Comparison of ENCODE assay signal across 20 cellular contexts in genomic region chr2:65079017-65079416, GRCh38.
"Had no signal": no experiment of that assay in that cellular context is flagged by ENCODE, and none has a peak within 500 bp of the region (broad histone marks: within the 10 kb centered on the region; RNA-seq: fewer than 3 reads in every experiment).

No MANE protein-coding gene starts in this region.

- DNase-seq: activated CD4-positive, alpha-beta T cell treated with anti-CD3 and anti-CD28 coated beads, Interleukin-2, amount 10 ng/mL, durations not matched to agents 7 days and 5 days; activated CD4-positive, CD25-positive, alpha-beta regulatory T cell treated with anti-CD3 and anti-CD28 coated beads, Interleukin-2, amount 50 U/mL, for 72 hours; activated CD8-positive, alpha-beta T cell treated with anti-CD3 and anti-CD28 coated beads for 36 hours; aorta; brain microvascular endothelial cell; caudate nucleus; effector memory CD4-positive, alpha-beta T cell; foreskin melanocyte; kidney; lower lobe of right lung; naive thymus-derived CD8-positive, alpha-beta T cell; retina; spleen; stimulated activated CD4-positive, alpha-beta T cell treated with anti-CD3 and anti-CD28 coated beads, Interleukin-4, amount 100 ng/mL, for 1 hour; stimulated activated naive CD8-positive, alpha-beta T cell treated with anti-CD3 and anti-CD28 coated beads, Interleukin-15, Interleukin-2, amounts not matched to agents 100 U/mL and 50 U/mL, for 24 hours; WERI-Rb-1 had no signal

- H3K9me3 Mint-ChIP-seq: activated CD4-positive, alpha-beta T cell treated with anti-CD3 and anti-CD28 coated beads, Interleukin-2, amount 10 ng/mL, durations not matched to agents 7 days and 5 days; activated CD8-positive, alpha-beta T cell treated with anti-CD3 and anti-CD28 coated beads for 36 hours; activated naive CD4-positive, alpha-beta T cell treated with anti-CD3 and anti-CD28 coated beads, Interleukin-2, amount 50 U/mL, for 72 hours; activated T-helper 17 cell treated with anti-CD3 and anti-CD28 coated beads, Interleukin-2, amount 50 U/mL, for 72 hours; naive thymus-derived CD8-positive, alpha-beta T cell had no signal

- H3K27ac ChIP-seq: brain microvascular endothelial cell, lower lobe of right lung, spleen, WERI-Rb-1 had no signal

- H3K4me3 ChIP-seq: lower lobe of right lung, spleen had no signal

- ATAC-seq: activated CD8-positive, alpha-beta T cell treated with anti-CD3 and anti-CD28 coated beads for 36 hours; activated naive CD4-positive, alpha-beta T cell treated with anti-CD3 and anti-CD28 coated beads, Interleukin-2, amount 50 U/mL, for 72 hours; activated T-helper 17 cell treated with anti-CD3 and anti-CD28 coated beads, Interleukin-2, amount 50 U/mL, for 72 hours; esophagus mucosa; lower lobe of right lung; naive thymus-derived CD8-positive, alpha-beta T cell; stimulated activated naive CD8-positive, alpha-beta T cell treated with anti-CD3 and anti-CD28 coated beads, Interleukin-15, Interleukin-2, amounts not matched to agents 100 U/mL and 50 U/mL, for 24 hours had no signal

- H3K27me3 Mint-ChIP-seq: activated CD4-positive, alpha-beta T cell treated with anti-CD3 and anti-CD28 coated beads, Interleukin-2, amount 10 ng/mL, durations not matched to agents 7 days and 5 days; activated CD8-positive, alpha-beta T cell treated with anti-CD3 and anti-CD28 coated beads for 36 hours; activated T-helper 17 cell treated with anti-CD3 and anti-CD28 coated beads, Interleukin-2, amount 50 U/mL, for 72 hours; naive thymus-derived CD8-positive, alpha-beta T cell; progenitor cell of endocrine pancreas had no signal

- H3K4me1 Mint-ChIP-seq: activated T-helper 17 cell treated with anti-CD3 and anti-CD28 coated beads, Interleukin-2, amount 50 U/mL, for 72 hours had no signal

- H3K4me3 Mint-ChIP-seq: activated CD4-positive, alpha-beta T cell treated with anti-CD3 and anti-CD28 coated beads, Interleukin-2, amount 10 ng/mL, durations not matched to agents 7 days and 5 days; activated CD8-positive, alpha-beta T cell treated with anti-CD3 and anti-CD28 coated beads for 36 hours; activated T-helper 17 cell treated with anti-CD3 and anti-CD28 coated beads, Interleukin-2, amount 50 U/mL, for 72 hours; naive thymus-derived CD8-positive, alpha-beta T cell had no signal

- H3K9me3 ChIP-seq: lower lobe of right lung, spleen had no signal

- H3K27ac Mint-ChIP-seq: activated CD8-positive, alpha-beta T cell treated with anti-CD3 and anti-CD28 coated beads for 36 hours; activated T-helper 17 cell treated with anti-CD3 and anti-CD28 coated beads, Interleukin-2, amount 50 U/mL, for 72 hours; progenitor cell of endocrine pancreas had no signal

- H3K27me3 ChIP-seq: brain microvascular endothelial cell, spleen had no signal
